Comparison of ENCODE assay signal across 10 cellular contexts in the genomic region with DNA sequence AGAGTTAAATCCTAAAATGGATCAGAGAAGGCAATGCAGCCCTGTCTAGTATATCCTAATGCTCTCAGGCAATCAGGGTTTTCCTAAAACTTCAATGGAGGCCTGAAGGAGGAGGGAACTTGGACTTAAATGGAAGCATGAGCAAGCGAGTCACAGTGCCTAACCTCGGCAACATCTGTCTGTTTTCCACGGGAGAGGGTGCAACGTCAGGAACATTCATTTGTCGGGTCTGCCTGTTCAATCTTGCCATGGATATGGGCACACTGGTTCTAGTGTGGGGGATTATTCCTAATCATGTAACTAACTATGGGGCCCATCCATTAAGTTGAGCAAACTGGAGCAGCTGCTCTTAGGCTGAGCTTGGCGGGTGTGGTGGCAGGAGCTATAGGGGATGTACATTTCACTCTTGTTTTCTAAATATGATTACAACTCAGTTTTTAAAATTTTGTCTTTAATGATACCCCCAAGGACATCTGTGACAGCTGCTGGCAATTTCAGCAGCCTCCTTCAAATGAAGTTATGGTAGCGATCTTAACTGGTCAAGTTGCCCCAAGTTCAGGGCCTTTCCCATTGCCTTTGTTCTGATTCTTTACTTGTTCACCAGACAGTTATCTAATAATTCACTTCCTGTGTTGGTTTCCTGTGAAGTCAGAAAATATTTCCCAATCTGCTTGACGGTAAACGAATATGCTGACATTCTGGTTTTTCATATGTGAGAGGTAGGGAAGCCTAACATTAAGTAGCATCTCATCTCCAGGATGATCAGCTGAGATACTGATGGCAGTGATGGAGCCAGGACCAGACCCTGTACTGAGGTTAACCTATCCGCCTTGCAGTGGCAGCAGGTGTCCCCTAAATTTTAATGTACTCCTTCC. TPM values are rescaled to one million over a fixed set of nuclear protein-coding genes. Genes with fewer than 3 reads are reported as not detected.
DNase-seq lines count a peak whose midpoint lies in the region; ATAC-seq and TF ChIP-seq lines count a peak whose summit lies in the region.
"Had no signal": no experiment of that assay in that cellular context is flagged by ENCODE, and none has a peak within 500 bp of the region (broad histone marks: within the 10 kb centered on the region; RNA-seq: fewer than 3 reads in every experiment).

No MANE protein-coding gene starts in this region.

- ATAC-seq in GM19023 (IDR thresholded peaks at IDR 0.05; ENCODE audit: unreplicated experiment) (peak; percentile 33), HG03469 (IDR thresholded peaks at IDR 0.05; ENCODE audit: unreplicated experiment) (no peak)

- H3K27ac ChIP-seq in skin epidermis: peak overlapping the region in 14 of 21 experiments; percentile 8 to 56 (median 26)
- H3K27ac ChIP-seq: hepatocyte had no signal

- H3K36me3 ChIP-seq in H7 (replicated peaks; ENCODE audit: control insufficient read depth, insufficient read depth, low read length): no peaks in the 10 kb centered on the region

- H3K27me3 ChIP-seq in H7 (ENCODE audit: control insufficient read depth, insufficient read depth, low read length): no peaks in the 10 kb centered on the region
- H3K27me3 ChIP-seq: hepatocyte had no signal

- H3K4me3 ChIP-seq in choroid plexus epithelial cell (ENCODE audit: low read depth, low read length): no peak overlapping the region
- H3K4me3 ChIP-seq in skin epidermis: no peak overlapping the region
- no peak overlapping the region for H3K4me3 ChIP-seq in H7 (ENCODE audit: insufficient read depth, low read depth, low read length)
- H3K4me3 ChIP-seq: hepatocyte had no signal

- TF ChIP-seq CTCF in choroid plexus epithelial cell (conservative IDR thresholded peaks at IDR 0.05; ENCODE audit: low read depth, low read length): no peak

- DNase-seq in NCI-H69 (lab: John Stamatoyannopoulos, UW) (peak; percentile 49), choroid plexus epithelial cell (ENCODE audit: low read depth) (peak; percentile 84), SK-N-DZ (ENCODE audit: low spot score) (no peak), anterior cingulate cortex (lab: John Stamatoyannopoulos, UW) (no peak), H7 (no peak)
- DNase-seq: activated naive CD4-positive, alpha-beta T cell treated with anti-CD3 and anti-CD28 coated beads, Interleukin-2, amount 10 ng/mL, durations not matched to agents 7 days and 5 days had no signal

RNA-seq across cellular contexts. Expression of a gene that starts 21.6 kb away (rescaled TPM):
- 15.2 and 24.1 TPM in 2 replicates for polyA plus RNA-seq in SK-N-DZ (2014; cell fraction: cytosol; rRNA removed)
- 29.6 and 31.9 TPM in 2 replicates for polyA plus RNA-seq in SK-N-DZ (2014; cell fraction: nucleus; rRNA removed)
- 39.5 and 48.1 TPM in 2 replicates for total RNA-seq in H7 (2014; rRNA removed; shearing (Covaris generic))

Comparison
In these comparisons a context has a peak if more than half of its experiments do, and no peak if none do; other contexts are left out.
1. DNase-seq: peak in NCI-H69 (single experiment) and choroid plexus epithelial cell (single experiment); none in SK-N-DZ (single experiment), anterior cingulate cortex (0 of 58) and H7 (single experiment).